9 cellular contexts compared by ENCODE assay signal in genomic region chr5:122091942-122092600, GRCh38. TPM values are rescaled to one million over a fixed set of nuclear protein-coding genes. Genes with fewer than 3 reads are reported as not detected.
DNase-seq lines count a peak whose midpoint lies in the region; ATAC-seq and TF ChIP-seq lines count a peak whose summit lies in the region.
"Had no signal": no experiment of that assay in that cellular context is flagged by ENCODE, and none has a peak within 500 bp of the region (broad histone marks: within the 10 kb centered on the region; RNA-seq: fewer than 3 reads in every experiment).

No MANE protein-coding gene starts in this region.

- H3K9me3 ChIP-seq in BE2C, result no peaks in the 10 kb centered on the region

- no peak overlapping the region for H3K4me3 ChIP-seq in BE2C (ENCODE audit: low read depth, low read length)
- no peak overlapping the region for H3K4me3 ChIP-seq in astrocyte of the cerebellum (ENCODE audit: low read depth, low read length)

- in situ Hi-C loops in astrocyte of the cerebellum (cut with HindIII; ENCODE audit: low sequenced_read_pairs), result no loop called here

- no peak for DNase-seq in BE2C
- DNase-seq in astrocyte of the cerebellum (ENCODE audit: low read depth), result peak; percentile 56
- DNase-seq in lung microvascular endothelial cell (ENCODE audit: low read depth in 2 of 2), result peak; percentile 23 to 53
- DNase-seq in ecto neural progenitor cell (ENCODE audit: low spot score), result no peak
- DNase-seq in effector CD8-positive, alpha-beta T cell (lab: John Stamatoyannopoulos, UW), result no peak
- DNase-seq in NCI-H345 (lab: John Stamatoyannopoulos, UW), result no peak
- DNase-seq: SIG-M5 had no signal

- TF ChIP-seq CTCF in BE2C (IDR thresholded peaks at IDR 0.05; ENCODE audit: low read depth, low read length), result peak; percentile 68
- TF ChIP-seq CTCF in astrocyte of the cerebellum (IDR thresholded peaks at IDR 0.05; ENCODE audit: low read depth, low read length, missing control alignments), result peak; percentile 52

- no peak for TF ChIP-seq EP300 in Ishikawa (IDR thresholded peaks at IDR 0.05; ENCODE audit: borderline replicate concordance)

- TF ChIP-seq RAD21 in Ishikawa (IDR thresholded peaks at IDR 0.05; ENCODE audit: low read depth), result peak; percentile 61

- no peaks in the 10 kb centered on the region for H3K27me3 ChIP-seq in BE2C

- H3K4me1 ChIP-seq in BE2C, result no peaks in the 10 kb centered on the region

- H3K36me3 ChIP-seq in BE2C, result no peaks in the 10 kb centered on the region

- no peak for ATAC-seq in GM19455 (IDR thresholded peaks at IDR 0.05; ENCODE audit: unreplicated experiment)

TF ChIP-seq in Ishikawa, 13 proteins besides CTCF, POLR2A, EP300 and RAD21:
- no peak for TF ChIP-seq CEBPB (IDR thresholded peaks at IDR 0.05)
- TF ChIP-seq ZBTB7A (IDR thresholded peaks at IDR 0.05; ENCODE audit: low read depth), result no peak
- no peak for TF ChIP-seq TAF1 (IDR thresholded peaks at IDR 0.05; ENCODE audit: low read depth)
- TF ChIP-seq MAX (IDR thresholded peaks at IDR 0.05), result no peak
- TF ChIP-seq TEAD4 (IDR thresholded peaks at IDR 0.05), result no peak
- TF ChIP-seq NFIC (IDR thresholded peaks at IDR 0.05), result no peak
- no peak for TF ChIP-seq FOXM1 (IDR thresholded peaks at IDR 0.05; ENCODE audit: borderline replicate concordance, low read depth)
- no peak for TF ChIP-seq TCF12 (IDR thresholded peaks at IDR 0.05; ENCODE audit: low read depth)
- TF ChIP-seq YY1 (IDR thresholded peaks at IDR 0.05; ENCODE audit: low read depth), result no peak
- no peak for TF ChIP-seq CREB1 (IDR thresholded peaks at IDR 0.05; ENCODE audit: low read depth)

RNA-seq across cellular contexts. Expression of gene LOX, which starts 14.0 kb away (rescaled TPM):
- polyA plus RNA-seq in BE2C (2012; ENCODE audit: insufficient read depth, insufficient read length, low read depth), result 2.3 TPM
- total RNA-seq in lung microvascular endothelial cell, result 29.6 and 75.4 TPM in 2 replicates

RNA-seq across cellular contexts. Expression of gene ZNF474, which starts 37.3 kb away (rescaled TPM):
- not detected for polyA plus RNA-seq in BE2C (2012; ENCODE audit: insufficient read depth, insufficient read length, low read depth)
- not detected in 2 replicates for total RNA-seq in lung microvascular endothelial cell

Comparison
In these comparisons a context has a peak if more than half of its experiments do, and no peak if none do; other contexts are left out.
1. DNase-seq: peak in astrocyte of the cerebellum (single experiment) and lung microvascular endothelial cell (2 of 2); none in BE2C (single experiment), ecto neural progenitor cell (single experiment), effector CD8-positive, alpha-beta T cell (single experiment) and NCI-H345 (single experiment).